12 cellular contexts compared by ENCODE assay signal in genomic region chr7:43362652-43363428, GRCh38.
DNase-seq lines count a peak whose midpoint lies in the region; ATAC-seq, FAIRE-seq and TF ChIP-seq lines count a peak whose summit lies in the region.
"Had no signal": no experiment of that assay in that cellular context is flagged by ENCODE, and none has a peak within 500 bp of the region (broad histone marks: within the 10 kb centered on the region; RNA-seq: fewer than 3 reads in every experiment).

No MANE protein-coding gene starts in this region.

- H3K9ac ChIP-seq in Karpas-422 (ENCODE audit: low read length), result no peak overlapping the region

- TF ChIP-seq CTCF in WTC11 (IDR thresholded peaks at IDR 0.05) (no peak), D721Med (IDR thresholded peaks at IDR 0.05; ENCODE audit: insufficient read depth, missing control alignments) (no peak)

- H3K9me3 ChIP-seq in Karpas-422 (ENCODE audit: low read length), result no peaks in the 10 kb centered on the region

- H3K9me3 Mint-ChIP-seq in WTC11, result no peaks in the 10 kb centered on the region
- H3K9me3 Mint-ChIP-seq in activated T-cell treated with anti-CD3 and anti-CD28 coated beads, Interleukin-2, amount 50 U/mL, for 4 hours, result no peaks in the 10 kb centered on the region
- no peaks in the 10 kb centered on the region for H3K9me3 Mint-ChIP-seq in stimulated activated naive B cell treated with anti-CD40 and anti-IgM and Interleukin-4, amounts not matched to agents 10 μg/mL and 1 μg/mL and 100 μg/mL, for 72 hours

- H3K4me3 Mint-ChIP-seq in WTC11, result no peak overlapping the region
- H3K4me3 Mint-ChIP-seq in activated T-cell treated with anti-CD3 and anti-CD28 coated beads, Interleukin-2, amount 50 U/mL, for 4 hours, result no peak overlapping the region
- no peak overlapping the region for H3K4me3 Mint-ChIP-seq in stimulated activated naive B cell treated with anti-CD40 and anti-IgM and Interleukin-4, amounts not matched to agents 10 μg/mL and 1 μg/mL and 100 μg/mL, for 72 hours
- H3K4me3 Mint-ChIP-seq: activated naive CD8-positive, alpha-beta T cell had no signal

- no peaks in the 10 kb centered on the region for H3K9me2 ChIP-seq in Karpas-422 (replicated peaks; ENCODE audit: insufficient read depth, low read length)

- H3K27me3 ChIP-seq in Karpas-422 (ENCODE audit: low read length), result no peaks in the 10 kb centered on the region

- H3K4me3 ChIP-seq in Karpas-422 (ENCODE audit: low read length), result no peak overlapping the region
- H3K4me3 ChIP-seq: PC-9 had no signal

- peak overlapping the region; percentile 80 for H3K27ac ChIP-seq in Karpas-422 (ENCODE audit: low read length)
- H3K27ac ChIP-seq: PC-9 had no signal

- H3K27ac Mint-ChIP-seq in WTC11, result peak overlapping the region; percentile 44; the same call in 1 of the 2 replicates
- no peak overlapping the region for H3K27ac Mint-ChIP-seq in stimulated activated naive B cell treated with anti-CD40 and anti-IgM and Interleukin-4, amounts not matched to agents 10 μg/mL and 1 μg/mL and 100 μg/mL, for 72 hours
- H3K27ac Mint-ChIP-seq: activated naive CD8-positive, alpha-beta T cell had no signal

- FAIRE-seq in D721Med (lab: Jason Lieb, UNC), result no peak

- no peaks in the 10 kb centered on the region for H3K27me3 Mint-ChIP-seq in WTC11 (ENCODE audit: low read depth)
- H3K27me3 Mint-ChIP-seq in activated T-cell treated with anti-CD3 and anti-CD28 coated beads, Interleukin-2, amount 50 U/mL, for 4 hours (ENCODE audit: low read depth), result peaks cover 3% of the 10 kb centered on the region
- peaks cover 0 to 12% of the 10 kb centered on the region in 2 donors for H3K27me3 Mint-ChIP-seq in stimulated activated naive B cell treated with anti-CD40 and anti-IgM and Interleukin-4, amounts not matched to agents 10 μg/mL and 1 μg/mL and 100 μg/mL, for 72 hours
- H3K27me3 Mint-ChIP-seq: activated naive CD8-positive, alpha-beta T cell had no signal

- no peak overlapping the region for H2AFZ ChIP-seq in Karpas-422 (ENCODE audit: low read length)
- H2AFZ ChIP-seq: PC-9 had no signal

- H3K36me3 ChIP-seq in Karpas-422 (ENCODE audit: insufficient read depth, low read length), result no peaks in the 10 kb centered on the region

- H3K4me1 Mint-ChIP-seq in WTC11, result peaks cover 18% of the 10 kb centered on the region
- no peaks in the 10 kb centered on the region for H3K4me1 Mint-ChIP-seq in activated T-cell treated with anti-CD3 and anti-CD28 coated beads, Interleukin-2, amount 50 U/mL, for 4 hours (ENCODE audit: low read depth)
- no peaks in the 10 kb centered on the region for H3K4me1 Mint-ChIP-seq in stimulated activated naive B cell treated with anti-CD40 and anti-IgM and Interleukin-4, amounts not matched to agents 10 μg/mL and 1 μg/mL and 100 μg/mL, for 72 hours

- no peak overlapping the region for H3K4me2 ChIP-seq in Karpas-422 (ENCODE audit: low read depth, low read length, poor library complexity, severe bottlenecking)
- H3K4me2 ChIP-seq: PC-9 had no signal

- no peaks in the 10 kb centered on the region for H3K79me2 ChIP-seq in Karpas-422 (ENCODE audit: low read length)

- POLR2A ChIA-PET in WTC11 (lab: Charles Lee), result interaction anchor here (0.7 kb wide), 1 partner anchor 49 kb away, joined by 5 read pairs; no protein-coding TSS in a partner anchor

- DNase-seq in DMS 273 (lab: John Stamatoyannopoulos, UW; ENCODE audit: unreplicated experiment) (peak; percentile 83), Karpas-422 (peak; percentile 64), WTC11 (ENCODE audit: low spot score) (no peak), left lobe of liver (ENCODE audit: low spot score) (no peak), D721Med (ENCODE audit: insufficient read length, low spot score) (no peak)
- DNase-seq in activated T-cell treated with anti-CD3 and anti-CD28 coated beads, Interleukin-2, amount 50 U/mL, for 4 hours, result no peak
- no peak for DNase-seq in stimulated activated naive B cell treated with anti-CD40 and anti-IgM and Interleukin-4, amounts not matched to agents 10 μg/mL and 1 μg/mL and 100 μg/mL, for 72 hours
- DNase-seq: islet precursor cell; stimulated activated CD4-positive, alpha-beta T cell treated with anti-CD3 and anti-CD28 coated beads, Interleukin-2, amount 100 ng/mL, for 48 hours had no signal

- CTCF ChIA-PET in WTC11 (lab: Charles Lee), result interaction anchor here (0.7 to 0.8 kb wide), 2 partner anchors 92 to 421 kb away, joined by 3 to 4 read pairs; no protein-coding TSS in a partner anchor

- H3K36me3 Mint-ChIP-seq in WTC11, result no peaks in the 10 kb centered on the region
- H3K36me3 Mint-ChIP-seq in activated T-cell treated with anti-CD3 and anti-CD28 coated beads, Interleukin-2, amount 50 U/mL, for 4 hours (ENCODE audit: insufficient read depth), result no peaks in the 10 kb centered on the region
- no peaks in the 10 kb centered on the region for H3K36me3 Mint-ChIP-seq in stimulated activated naive B cell treated with anti-CD40 and anti-IgM and Interleukin-4, amounts not matched to agents 10 μg/mL and 1 μg/mL and 100 μg/mL, for 72 hours
- H3K36me3 Mint-ChIP-seq: activated naive CD8-positive, alpha-beta T cell had no signal

- H4K20me1 ChIP-seq in Karpas-422 (ENCODE audit: insufficient read depth, low read depth, low read length), result no peaks in the 10 kb centered on the region

- H3K4me1 ChIP-seq in Karpas-422 (ENCODE audit: low read length), result peaks cover 23% of the 10 kb centered on the region

- ATAC-seq in WTC11, result peak; percentile 30; the same call in 1 of the 2 replicates
- peak; percentile 23 for ATAC-seq in left lobe of liver
- ATAC-seq in activated T-cell treated with anti-CD3 and anti-CD28 coated beads, Interleukin-2, amount 50 U/mL, for 4 hours, result no peak
- ATAC-seq in stimulated activated naive B cell treated with anti-CD40 and anti-IgM and Interleukin-4, amounts not matched to agents 10 μg/mL and 1 μg/mL and 100 μg/mL, for 72 hours (replicated peaks), result no peak
- ATAC-seq in GM18858 (IDR thresholded peaks at IDR 0.05; ENCODE audit: unreplicated experiment), result no peak

TF ChIP-seq in WTC11, 78 proteins besides CTCF, POLR2A, EP300 and RAD21 (continues in another document):
- no peak for TF ChIP-seq FOXP4 (CRISPR knock-in tag; IDR thresholded peaks at IDR 0.05)
- no peak for TF ChIP-seq ZBTB43 (CRISPR knock-in tag; IDR thresholded peaks at IDR 0.05)
- no peak for TF ChIP-seq ERG (CRISPR knock-in tag; IDR thresholded peaks at IDR 0.05)
- TF ChIP-seq USF2 (CRISPR knock-in tag; IDR thresholded peaks at IDR 0.05), result no peak
- no peak for TF ChIP-seq EMX1 (CRISPR knock-in tag; IDR thresholded peaks at IDR 0.05)

Comparison
In these comparisons a context has a peak if more than half of its experiments do, and no peak if none do; other contexts are left out.
1. DNase-seq: peak in DMS 273 (single experiment) and Karpas-422 (single experiment); none in WTC11 (single experiment), left lobe of liver (single experiment), D721Med (single experiment), activated T-cell treated with anti-CD3 and anti-CD28 coated beads, Interleukin-2, amount 50 U/mL, for 4 hours (single experiment) and stimulated activated naive B cell treated with anti-CD40 and anti-IgM and Interleukin-4, amounts not matched to agents 10 μg/mL and 1 μg/mL and 100 μg/mL, for 72 hours (single experiment).
2. ATAC-seq: peak in WTC11 (single experiment) and left lobe of liver (single experiment); none in activated T-cell treated with anti-CD3 and anti-CD28 coated beads, Interleukin-2, amount 50 U/mL, for 4 hours (0 of 2), stimulated activated naive B cell treated with anti-CD40 and anti-IgM and Interleukin-4, amounts not matched to agents 10 μg/mL and 1 μg/mL and 100 μg/mL, for 72 hours (0 of 2) and GM18858 (single experiment).